8 cellular contexts compared by ENCODE assay signal in genomic region chr7:65621556-65622201, GRCh38.
A peak's percentile ranks its signal among the peaks of the same experiment; 100 is the strongest.
DNase-seq lines count a peak whose midpoint lies in the region; ATAC-seq and TF ChIP-seq lines count a peak whose summit lies in the region.
"Not testable (repeated sequence)": the region's sequence is repeated elsewhere in the genome, so short reads cannot be mapped to it uniquely, and the experiment has no call there.

No MANE protein-coding gene starts in this region.

- not testable (repeated sequence) for H3K4me3 Mint-ChIP-seq in CD4-positive, alpha-beta T cell; activated naive CD4-positive, alpha-beta T cell treated with anti-CD3 and anti-CD28 coated beads for 36 hours

- H3K4me3 ChIP-seq in SU-DHL-6 (ENCODE audit: insufficient read depth, low read length, poor library complexity, severe bottlenecking); fibroblast of mammary gland (ENCODE audit: control insufficient read depth, low read depth, low read length): not testable (repeated sequence)

- H3K79me2 ChIP-seq in SU-DHL-6 (ENCODE audit: insufficient read depth, low read length), result not testable (repeated sequence)

- not testable (repeated sequence) for H3F3A ChIP-seq in SU-DHL-6 (ENCODE audit: insufficient read depth)

- H3K36me3 Mint-ChIP-seq in CD4-positive, alpha-beta T cell (ENCODE audit: low read depth); activated naive CD4-positive, alpha-beta T cell treated with anti-CD3 and anti-CD28 coated beads for 36 hours (ENCODE audit: low read depth): not testable (repeated sequence)

- H4K20me1 ChIP-seq in SU-DHL-6 (ENCODE audit: low read depth, low read length), result not testable (repeated sequence)

- H3K9ac ChIP-seq in SU-DHL-6 (ENCODE audit: low read length), result not testable (repeated sequence)

- H3K9me2 ChIP-seq in SU-DHL-6 (replicated peaks; ENCODE audit: insufficient read depth, low read length), result not testable (repeated sequence)

- not testable (repeated sequence) for ATAC-seq in CD4-positive, alpha-beta T cell (ENCODE audit: poor library complexity)
- peak; percentile 60 for ATAC-seq in GM19438 (IDR thresholded peaks at IDR 0.05; ENCODE audit: low read depth, unreplicated experiment)

- H3K4me1 Mint-ChIP-seq in CD4-positive, alpha-beta T cell (ENCODE audit: low read depth); activated naive CD4-positive, alpha-beta T cell treated with anti-CD3 and anti-CD28 coated beads for 36 hours (ENCODE audit: low read depth): not testable (repeated sequence)

- not testable (repeated sequence) for H3K27me3 ChIP-seq in CD4-positive, alpha-beta T cell (ENCODE audit: control insufficient read depth, insufficient read depth, low read length); SU-DHL-6 (ENCODE audit: low read length)

- H3K27ac ChIP-seq in CD4-positive, alpha-beta T cell (ENCODE audit: low read depth, low read length); SU-DHL-6 (ENCODE audit: low read depth, low read length): not testable (repeated sequence)

- intact Hi-C loops in CD4-positive, alpha-beta T cell (cut with DNase I, micrococcal nuclease); activated naive CD4-positive, alpha-beta T cell treated with anti-CD3 and anti-CD28 coated beads for 36 hours (cut with micrococcal nuclease): not testable (repeated sequence)

- H3K27me3 Mint-ChIP-seq in CD4-positive, alpha-beta T cell, result peaks cover 40% of the 10 kb centered on the region
- H3K27me3 Mint-ChIP-seq in activated naive CD4-positive, alpha-beta T cell treated with anti-CD3 and anti-CD28 coated beads for 36 hours (ENCODE audit: low read depth), result peaks cover 23% of the 10 kb centered on the region

- H3K27ac Mint-ChIP-seq in CD4-positive, alpha-beta T cell; activated naive CD4-positive, alpha-beta T cell treated with anti-CD3 and anti-CD28 coated beads for 36 hours: not testable (repeated sequence)

- H2AFZ ChIP-seq in SU-DHL-6 (ENCODE audit: low read depth, low read length, severe bottlenecking), result not testable (repeated sequence)

- TF ChIP-seq CTCF in CD4-positive, alpha-beta T cell (IDR thresholded peaks at IDR 0.05), result peak; percentile 65
- TF ChIP-seq CTCF in SU-DHL-6 (IDR thresholded peaks at IDR 0.05; ENCODE audit: insufficient read depth, low read length, poor library complexity, severe bottlenecking), result peak; percentile 88
- peak; percentile 55 for TF ChIP-seq CTCF in fibroblast of mammary gland (conservative IDR thresholded peaks at IDR 0.05; ENCODE audit: control insufficient read depth, insufficient read depth, low read depth, low read length)

- not testable (repeated sequence) for H3K4me2 ChIP-seq in SU-DHL-6 (ENCODE audit: low read depth, low read length, poor library complexity, severe bottlenecking)

- POLR2A ChIA-PET in CD4-positive, alpha-beta T cell (lab: Charles Lee), result not testable (repeated sequence)

- CTCF ChIA-PET in CD4-positive, alpha-beta T cell (lab: Charles Lee), result interaction anchor here (0.7 kb wide), 1 partner anchor 831 kb away, joined by 5 read pairs; no protein-coding TSS in a partner anchor
- CTCF ChIA-PET in activated naive CD4-positive, alpha-beta T cell treated with anti-CD3 and anti-CD28 coated beads for 36 hours (lab: Charles Lee), result interaction anchor here (0.7 to 1.1 kb wide), 2 partner anchors 17 to 1858 kb away, joined by 3 to 5 read pairs; no protein-coding TSS in a partner anchor

- H3K9me3 ChIP-seq in CD4-positive, alpha-beta T cell (ENCODE audit: control insufficient read depth, low read length); SU-DHL-6 (ENCODE audit: insufficient read depth, low read length): not testable (repeated sequence)

- not testable (repeated sequence) for H3K9me3 Mint-ChIP-seq in CD4-positive, alpha-beta T cell; activated naive CD4-positive, alpha-beta T cell treated with anti-CD3 and anti-CD28 coated beads for 36 hours

- H3K36me3 ChIP-seq in SU-DHL-6 (ENCODE audit: low read length), result not testable (repeated sequence)

- peak in 7 of 10 experiments; percentile 2 to 32 (median 5) for DNase-seq in CD4-positive, alpha-beta T cell
- peak; percentile 22 for DNase-seq in NCI-H1105 (lab: John Stamatoyannopoulos, UW)
- peak; percentile 53 for DNase-seq in activated naive CD4-positive, alpha-beta T cell treated with anti-CD3 and anti-CD28 coated beads for 36 hours
- peak; percentile 3 for DNase-seq in fibroblast of mammary gland (ENCODE audit: low read depth)
- peak; percentile 15 for DNase-seq in midbrain (lab: John Stamatoyannopoulos, UW)
- peak; percentile 5 for DNase-seq in stimulated activated CD8-positive, alpha-beta memory T cell treated with anti-CD3 and anti-CD28 coated beads, Interleukin-15, amount 100 ng/mL, for 24 hours (ENCODE audit: low read depth)

Comparison
In these comparisons a context has a peak if more than half of its experiments do, and no peak if none do; other contexts are left out.
1. DNase-seq: peak in every context shown above with its lines; median percentile 53 in activated naive CD4-positive, alpha-beta T cell treated with anti-CD3 and anti-CD28 coated beads for 36 hours; 22 in NCI-H1105; 15 in midbrain; 5 in CD4-positive, alpha-beta T cell; 5 in stimulated activated CD8-positive, alpha-beta memory T cell treated with anti-CD3 and anti-CD28 coated beads, Interleukin-15, amount 100 ng/mL, for 24 hours; 3 in fibroblast of mammary gland.